1 cellular context compared by ENCODE assay signal in genomic region chr22:30305519-30305905, GRCh38.
TF ChIP-seq lines count a peak whose summit lies in the region.

No MANE protein-coding gene starts in this region.

TF ChIP-seq in SK-N-SH treated with all-trans-retinoic acid at 6 μM for 48 hours, 23 proteins besides CTCF, POLR2A, EP300 and RAD21 (continued from another document):
- TF ChIP-seq PATZ1 (CRISPR knock-in tag; IDR thresholded peaks at IDR 0.05; ENCODE audit: borderline replicate concordance), result no peak
- no peak for TF ChIP-seq GLIS3 (CRISPR knock-in tag; IDR thresholded peaks at IDR 0.05)
- no peak for TF ChIP-seq POU6F1 (CRISPR knock-in tag; IDR thresholded peaks at IDR 0.05; ENCODE audit: borderline replicate concordance, low read depth)
- no peak for TF ChIP-seq ARNTL (CRISPR knock-in tag; IDR thresholded peaks at IDR 0.05; ENCODE audit: borderline replicate concordance, low read depth)
- TF ChIP-seq ZNF70 (CRISPR knock-in tag; IDR thresholded peaks at IDR 0.05), result no peak
- TF ChIP-seq ZNF8 (CRISPR knock-in tag; IDR thresholded peaks at IDR 0.05), result no peak
TF ChIP-seq in SK-N-SH treated with all-trans-retinoic acid at 6 μM for 48 hours: peak in this region for 0.
